15 cellular contexts compared by ENCODE assay signal in genomic region chr1:226695335-226695900, GRCh38. TPM values are rescaled to one million over a fixed set of nuclear protein-coding genes. Genes with fewer than 3 reads are reported as not detected.
DNase-seq lines count a peak whose midpoint lies in the region; ATAC-seq and TF ChIP-seq lines count a peak whose summit lies in the region.
"Had no signal": no experiment of that assay in that cellular context is flagged by ENCODE, and none has a peak within 500 bp of the region (broad histone marks: within the 10 kb centered on the region; RNA-seq: fewer than 3 reads in every experiment).

No MANE protein-coding gene starts in this region.

- H3K9me3 ChIP-seq in left ventricle myocardium inferior (replicated peaks), result no peaks in the 10 kb centered on the region
- H3K9me3 ChIP-seq: upper lobe of left lung had no signal

- ATAC-seq in activated B cell treated with CpG ODN at 0.5 μM for 24 hours (ENCODE audit: low read depth), result no peak
- no peak for ATAC-seq in stimulated activated naive CD8-positive, alpha-beta T cell treated with anti-CD3 and anti-CD28 coated beads, Interleukin-15, amount 100 ng/mL, for 72 hours
- no peak for ATAC-seq in HG03196 (IDR thresholded peaks at IDR 0.05; ENCODE audit: unreplicated experiment)

- H3K4me1 Mint-ChIP-seq in activated CD4-positive, alpha-beta memory T cell treated with anti-CD3 and anti-CD28 coated beads for 36 hours (ENCODE audit: low read depth), result peaks cover 91% of the 10 kb centered on the region
- H3K4me1 Mint-ChIP-seq in activated CD4-positive, alpha-beta memory T cell treated with anti-CD3 and anti-CD28 coated beads, Interleukin-2, amount 10 ng/mL, durations not matched to agents 7 days and 5 days, result peaks cover 52% of the 10 kb centered on the region
- H3K4me1 Mint-ChIP-seq in activated B cell treated with CpG ODN at 0.5 μM for 24 hours, result peaks cover 99% of the 10 kb centered on the region
- H3K4me1 Mint-ChIP-seq in stimulated activated naive CD8-positive, alpha-beta T cell treated with anti-CD3 and anti-CD28 coated beads, Interleukin-15, amount 100 ng/mL, for 72 hours, result peaks cover 97% of the 10 kb centered on the region

- peaks cover 11% of the 10 kb centered on the region for H3K36me3 Mint-ChIP-seq in activated CD4-positive, alpha-beta memory T cell treated with anti-CD3 and anti-CD28 coated beads for 36 hours
- H3K36me3 Mint-ChIP-seq in activated CD4-positive, alpha-beta memory T cell treated with anti-CD3 and anti-CD28 coated beads, Interleukin-2, amount 10 ng/mL, durations not matched to agents 7 days and 5 days (ENCODE audit: low read depth), result peaks cover 46% of the 10 kb centered on the region
- H3K36me3 Mint-ChIP-seq in activated B cell treated with CpG ODN at 0.5 μM for 24 hours (ENCODE audit: low read depth), result peaks cover 52% of the 10 kb centered on the region

- H3K27me3 ChIP-seq in left ventricle myocardium inferior (ENCODE audit: low read depth), result no peaks in the 10 kb centered on the region
- H3K27me3 ChIP-seq: upper lobe of left lung had no signal

- no peaks in the 10 kb centered on the region for H3K9me3 Mint-ChIP-seq in activated CD4-positive, alpha-beta memory T cell treated with anti-CD3 and anti-CD28 coated beads for 36 hours
- no peaks in the 10 kb centered on the region for H3K9me3 Mint-ChIP-seq in activated CD4-positive, alpha-beta memory T cell treated with anti-CD3 and anti-CD28 coated beads, Interleukin-2, amount 10 ng/mL, durations not matched to agents 7 days and 5 days
- no peaks in the 10 kb centered on the region for H3K9me3 Mint-ChIP-seq in activated B cell treated with CpG ODN at 0.5 μM for 24 hours
- no peaks in the 10 kb centered on the region for H3K9me3 Mint-ChIP-seq in stimulated activated naive CD8-positive, alpha-beta T cell treated with anti-CD3 and anti-CD28 coated beads, Interleukin-15, amount 100 ng/mL, for 72 hours
- H3K9me3 Mint-ChIP-seq: neural crest cell had no signal

- H3K27me3 Mint-ChIP-seq in activated CD4-positive, alpha-beta memory T cell treated with anti-CD3 and anti-CD28 coated beads for 36 hours, result no peaks in the 10 kb centered on the region
- H3K27me3 Mint-ChIP-seq in activated CD4-positive, alpha-beta memory T cell treated with anti-CD3 and anti-CD28 coated beads, Interleukin-2, amount 10 ng/mL, durations not matched to agents 7 days and 5 days, result no peaks in the 10 kb centered on the region
- H3K27me3 Mint-ChIP-seq in activated B cell treated with CpG ODN at 0.5 μM for 24 hours, result no peaks in the 10 kb centered on the region
- H3K27me3 Mint-ChIP-seq in stimulated activated naive CD8-positive, alpha-beta T cell treated with anti-CD3 and anti-CD28 coated beads, Interleukin-15, amount 100 ng/mL, for 72 hours, result no peaks in the 10 kb centered on the region

- CTCF ChIA-PET in activated CD4-positive, alpha-beta memory T cell treated with anti-CD3 and anti-CD28 coated beads for 36 hours (lab: Charles Lee), result interaction anchor here (1.6 to 2.0 kb wide), 2 partner anchors 8 to 133 kb away, joined by 9 to 10 read pairs; no protein-coding TSS in a partner anchor
- CTCF ChIA-PET in activated CD4-positive, alpha-beta memory T cell treated with anti-CD3 and anti-CD28 coated beads, Interleukin-2, amount 10 ng/mL, durations not matched to agents 7 days and 5 days (lab: Charles Lee), result no interaction called here
- CTCF ChIA-PET in activated B cell treated with CpG ODN at 0.5 μM for 24 hours (lab: Charles Lee), result interaction anchor here (2.0 to 4.2 kb wide), 2 partner anchors 8 to 58 kb away, joined by 5 to 21 read pairs; no protein-coding TSS in a partner anchor

- H3K4me1 ChIP-seq in left ventricle myocardium inferior, result peaks cover 97% of the 10 kb centered on the region

- intact Hi-C loops in activated CD4-positive, alpha-beta memory T cell treated with anti-CD3 and anti-CD28 coated beads for 36 hours (cut with micrococcal nuclease), result no loop called here
- intact Hi-C loops in activated B cell treated with CpG ODN at 0.5 μM for 24 hours (cut with micrococcal nuclease), result no loop called here
- intact Hi-C loops in left ventricle myocardium inferior (cut with micrococcal nuclease), result no loop called here

- POLR2A ChIA-PET in activated CD4-positive, alpha-beta memory T cell treated with anti-CD3 and anti-CD28 coated beads for 36 hours (lab: Charles Lee), result interaction anchor here (1.5 to 2.2 kb wide), 2 partner anchors 16 to 32 kb away, joined by 5 read pairs; no protein-coding TSS in a partner anchor
- POLR2A ChIA-PET in activated CD4-positive, alpha-beta memory T cell treated with anti-CD3 and anti-CD28 coated beads, Interleukin-2, amount 10 ng/mL, durations not matched to agents 7 days and 5 days (lab: Charles Lee), result interaction anchor here (1.0 to 1.7 kb wide), 2 partner anchors 14 to 18 kb away, joined by 3 to 4 read pairs; no protein-coding TSS in a partner anchor
- POLR2A ChIA-PET in activated B cell treated with CpG ODN at 0.5 μM for 24 hours (lab: Charles Lee), result interaction anchor here (0.7 to 14.1 kb wide), 7 partner anchors 8 to 53 kb away, joined by 3 to 261 read pairs (median 65); no protein-coding TSS in a partner anchor

- H3K36me3 ChIP-seq in left ventricle myocardium inferior, result no peaks in the 10 kb centered on the region

- no peak overlapping the region for H3K4me3 ChIP-seq in left ventricle myocardium inferior
- H3K4me3 ChIP-seq in coronary artery, result no peak overlapping the region
- H3K4me3 ChIP-seq: lung, upper lobe of left lung had no signal

- H3K27ac ChIP-seq in left ventricle myocardium inferior (replicated peaks) (peak overlapping the region; percentile 76), coronary artery (no peak overlapping the region)

- DNase-seq in activated CD4-positive, alpha-beta memory T cell treated with anti-CD3 and anti-CD28 coated beads for 36 hours, result no peak
- no peak for DNase-seq in activated CD4-positive, alpha-beta memory T cell treated with anti-CD3 and anti-CD28 coated beads, Interleukin-2, amount 10 ng/mL, durations not matched to agents 7 days and 5 days
- no peak for DNase-seq in activated B cell treated with CpG ODN at 0.5 μM for 24 hours
- no peak for DNase-seq in left ventricle myocardium inferior
- DNase-seq in stimulated activated naive CD8-positive, alpha-beta T cell treated with anti-CD3 and anti-CD28 coated beads, Interleukin-15, amount 100 ng/mL, for 72 hours, result no peak
- no peak for DNase-seq in coronary artery (ENCODE audit: low spot score)
- no peak for DNase-seq in NCI-H2227 treated with DMSO at 0.1 percent for 48 hours (lab: John Stamatoyannopoulos, UW)
- DNase-seq: activated CD8-positive, alpha-beta memory T cell treated with anti-CD3 and anti-CD28 coated beads for 24 hours; activated naive CD4-positive, alpha-beta T cell; NCI-H1436 treated with DMSO at 0.1 percent for 48 hours; retina; upper lobe of left lung had no signal

- TF ChIP-seq CTCF in activated B cell treated with CpG ODN at 0.5 μM for 24 hours (IDR thresholded peaks at IDR 0.05) (no peak), left ventricle myocardium inferior (IDR thresholded peaks at IDR 0.05; ENCODE audit: borderline replicate concordance) (no peak), coronary artery (IDR thresholded peaks at IDR 0.05) (no peak)

- peak overlapping the region; percentile 95 for H3K27ac Mint-ChIP-seq in activated CD4-positive, alpha-beta memory T cell treated with anti-CD3 and anti-CD28 coated beads for 36 hours
- no peak overlapping the region for H3K27ac Mint-ChIP-seq in activated CD4-positive, alpha-beta memory T cell treated with anti-CD3 and anti-CD28 coated beads, Interleukin-2, amount 10 ng/mL, durations not matched to agents 7 days and 5 days
- peak overlapping the region; percentile 86 for H3K27ac Mint-ChIP-seq in activated B cell treated with CpG ODN at 0.5 μM for 24 hours
- H3K27ac Mint-ChIP-seq in stimulated activated naive CD8-positive, alpha-beta T cell treated with anti-CD3 and anti-CD28 coated beads, Interleukin-15, amount 100 ng/mL, for 72 hours, result peak overlapping the region in 1 of 2 donors; percentile 90

- no peak overlapping the region for H3K4me3 Mint-ChIP-seq in activated CD4-positive, alpha-beta memory T cell treated with anti-CD3 and anti-CD28 coated beads for 36 hours
- H3K4me3 Mint-ChIP-seq in activated CD4-positive, alpha-beta memory T cell treated with anti-CD3 and anti-CD28 coated beads, Interleukin-2, amount 10 ng/mL, durations not matched to agents 7 days and 5 days, result no peak overlapping the region
- no peak overlapping the region for H3K4me3 Mint-ChIP-seq in activated B cell treated with CpG ODN at 0.5 μM for 24 hours
- H3K4me3 Mint-ChIP-seq in stimulated activated naive CD8-positive, alpha-beta T cell treated with anti-CD3 and anti-CD28 coated beads, Interleukin-15, amount 100 ng/mL, for 72 hours, result peak overlapping the region; percentile 36 to 46
- H3K4me3 Mint-ChIP-seq: neural crest cell had no signal

RNA-seq across cellular contexts. Expression of gene ITPKB, which starts 43.7 kb away (rescaled TPM):
- 10 to 100 TPM; 37.5 to 38.5 TPM for total RNA-seq in activated CD4-positive, alpha-beta memory T cell treated with anti-CD3 and anti-CD28 coated beads for 36 hours
- total RNA-seq in activated CD4-positive, alpha-beta memory T cell treated with anti-CD3 and anti-CD28 coated beads, Interleukin-2, amount 10 ng/mL, durations not matched to agents 7 days and 5 days, result 10 to 100 TPM; 43.6 to 44.4 TPM
- total RNA-seq in activated B cell treated with CpG ODN at 0.5 μM for 24 hours (88.5 and 97.3 TPM in 2 replicates), left ventricle myocardium inferior (15.7 TPM)

Comparison
In these comparisons a context has a peak if more than half of its experiments do, and no peak if none do; other contexts are left out.
1. H3K4me3 Mint-ChIP-seq: peak in stimulated activated naive CD8-positive, alpha-beta T cell treated with anti-CD3 and anti-CD28 coated beads, Interleukin-15, amount 100 ng/mL, for 72 hours (2 of 2); none in activated CD4-positive, alpha-beta memory T cell treated with anti-CD3 and anti-CD28 coated beads for 36 hours (single experiment), activated CD4-positive, alpha-beta memory T cell treated with anti-CD3 and anti-CD28 coated beads, Interleukin-2, amount 10 ng/mL, durations not matched to agents 7 days and 5 days (single experiment) and activated B cell treated with CpG ODN at 0.5 μM for 24 hours (single experiment).